In genomic region chr3:195226445-195226844, GRCh38 we compare ENCODE assay signal across 1 cellular context.
TF ChIP-seq lines count a peak whose summit lies in the region.

No MANE protein-coding gene starts in this region.

TF ChIP-seq in HepG2, 621 proteins besides CTCF, POLR2A, EP300 and RAD21 (continued from another document):
- TF ChIP-seq NR2F2 (IDR thresholded peaks at IDR 0.05; ENCODE audit: borderline replicate concordance, low read depth) (no peak), E2F2 (CRISPR knock-in tag; IDR thresholded peaks at IDR 0.05; ENCODE audit: borderline replicate concordance) (no peak)
